ENCODE assay signal across 1 cellular context in the genomic region with DNA sequence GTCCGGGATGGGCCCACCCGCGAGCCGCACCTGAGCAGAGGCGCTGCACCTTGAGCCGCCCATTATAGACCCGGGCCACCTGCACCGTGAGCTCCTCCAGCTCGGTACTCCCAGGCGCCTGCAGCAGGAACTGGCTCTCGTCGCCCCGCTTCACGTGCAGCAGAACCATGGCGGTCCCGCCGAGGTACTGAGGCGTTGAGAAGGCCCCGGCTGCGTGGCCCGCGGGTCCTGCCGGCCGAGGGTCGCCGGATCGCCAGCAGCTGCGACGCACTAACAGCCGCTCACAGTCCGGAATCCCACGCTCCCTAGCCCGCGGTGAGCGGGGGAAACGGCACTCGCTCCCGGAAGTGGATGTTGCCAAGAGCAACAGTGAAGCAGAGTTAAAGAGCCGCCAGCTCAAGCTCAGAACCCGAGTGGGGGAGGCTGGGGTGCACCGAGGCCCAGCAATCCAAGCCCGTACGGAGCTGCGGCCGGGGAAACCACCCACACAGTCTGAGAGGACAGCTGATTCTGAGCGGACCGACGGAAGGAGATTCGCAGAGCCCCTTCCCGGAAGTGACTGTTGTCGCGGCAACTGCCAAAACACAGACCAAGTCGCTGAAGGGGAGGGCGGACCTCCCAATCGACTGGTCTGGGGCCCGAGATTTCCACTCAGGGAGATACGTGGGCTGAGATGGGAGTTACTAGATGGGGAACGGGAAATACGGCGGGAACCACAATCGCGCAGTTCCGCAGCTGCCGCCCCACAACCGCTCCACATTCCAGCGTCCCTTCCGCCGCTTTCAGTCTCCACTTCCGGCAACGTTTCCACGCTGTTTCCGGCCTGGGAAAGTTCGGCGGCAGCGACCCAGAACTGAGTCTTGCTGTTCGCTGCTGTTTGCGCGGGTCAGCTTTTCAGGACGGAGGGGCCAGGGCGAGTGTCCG.
TF ChIP-seq lines count a peak whose summit lies in the region.

A gene with protein sequence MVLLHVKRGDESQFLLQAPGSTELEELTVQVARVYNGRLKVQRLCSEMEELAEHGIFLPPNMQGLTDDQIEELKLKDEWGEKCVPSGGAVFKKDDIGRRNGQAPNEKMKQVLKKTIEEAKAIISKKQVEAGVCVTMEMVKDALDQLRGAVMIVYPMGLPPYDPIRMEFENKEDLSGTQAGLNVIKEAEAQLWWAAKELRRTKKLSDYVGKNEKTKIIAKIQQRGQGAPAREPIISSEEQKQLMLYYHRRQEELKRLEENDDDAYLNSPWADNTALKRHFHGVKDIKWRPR (minus strand): TSS at position 303 of the 924 bp plus-strand sequence. CDS start 134 bp downstream, at position 169.

TF ChIP-seq in HEK293, 187 proteins besides CTCF, POLR2A, EP300 and RAD21 (continued from another document and continues in another):
- TF ChIP-seq GLIS1 (tag by site-specific recombination; IDR thresholded peaks at IDR 0.05) (peak; percentile 58; the same call in 1 of the 2 replicates), IKZF3 (tag by site-specific recombination; IDR thresholded peaks at IDR 0.05) (0 out of 2 replicates have a peak, but pooled peaks have one; percentile 21), ZNF416 (tag by site-specific recombination; IDR thresholded peaks at IDR 0.05) (no peak), ZXDB (tag by site-specific recombination; IDR thresholded peaks at IDR 0.05) (peak; percentile 97), ZNF175 (tag by site-specific recombination; IDR thresholded peaks at IDR 0.05) (no peak), ZFP37 (tag by site-specific recombination; IDR thresholded peaks at IDR 0.05) (peak; percentile 92; the same call in 1 of the 2 replicates), ZNF248 (tag by site-specific recombination; IDR thresholded peaks at IDR 0.05) (no peak), YY2 (tag by site-specific recombination; IDR thresholded peaks at IDR 0.05) (no peak), ZFP41 (tag by site-specific recombination; IDR thresholded peaks at IDR 0.05; ENCODE audit: borderline replicate concordance) (peak; percentile 59; the same call in 1 of the 2 replicates), ZBTB48 (tag by site-specific recombination; IDR thresholded peaks at IDR 0.05) (peak; percentile 67), SP7 (tag by site-specific recombination; IDR thresholded peaks at IDR 0.05) (peak; percentile 96), ZNF624 (tag by site-specific recombination; IDR thresholded peaks at IDR 0.05) (0 out of 2 replicates have a peak, but pooled peaks have one; percentile 66), SP3 (tag by site-specific recombination; IDR thresholded peaks at IDR 0.05) (peak; percentile 71), ZNF112 (tag by site-specific recombination; IDR thresholded peaks at IDR 0.05) (no peak), ZNF521 (tag by site-specific recombination; IDR thresholded peaks at IDR 0.05) (no peak), OVOL3 (tag by site-specific recombination; IDR thresholded peaks at IDR 0.05) (peak; percentile 82; the same call in 1 of the 2 replicates), ZNF677 (tag by site-specific recombination; IDR thresholded peaks at IDR 0.05) (no peak), ZNF324 (tag by site-specific recombination; IDR thresholded peaks at IDR 0.05) (peak; percentile 99), ZNF37A (tag by site-specific recombination; IDR thresholded peaks at IDR 0.05) (no peak), ZNF202 (tag by site-specific recombination; IDR thresholded peaks at IDR 0.05; ENCODE audit: borderline replicate concordance) (no peak), ZNF311 (tag by site-specific recombination; IDR thresholded peaks at IDR 0.05; ENCODE audit: borderline replicate concordance) (no peak), ZNF785 (tag by site-specific recombination; IDR thresholded peaks at IDR 0.05) (peak; percentile 76; the same call in 1 of the 2 replicates), GLI4 (tag by site-specific recombination; IDR thresholded peaks at IDR 0.05) (0 out of 2 replicates have a peak, but pooled peaks have one; percentile 80), ZNF155 (tag by site-specific recombination; IDR thresholded peaks at IDR 0.05) (no peak), ZNF768 (tag by site-specific recombination; IDR thresholded peaks at IDR 0.05) (no peak), ZNF660 (tag by site-specific recombination; IDR thresholded peaks at IDR 0.05) (peak; percentile 98), ZNF184 (tag by site-specific recombination; IDR thresholded peaks at IDR 0.05) (peak; percentile 56; the same call in 1 of the 2 replicates), MYNN (tag by site-specific recombination; IDR thresholded peaks at IDR 0.05; ENCODE audit: borderline replicate concordance) (peak; percentile 62; the same call in 1 of the 2 replicates), ZFP3 (tag by site-specific recombination; IDR thresholded peaks at IDR 0.05; ENCODE audit: low read depth) (peak; percentile 14; the same call in 1 of the 2 replicates), ZNF121 (tag by site-specific recombination; IDR thresholded peaks at IDR 0.05) (peak; percentile 76), ZNF707 (tag by site-specific recombination; IDR thresholded peaks at IDR 0.05) (no peak), HOXC10 (CRISPR knock-in tag; IDR thresholded peaks at IDR 0.05) (no peak), ZNF664 (tag by site-specific recombination; IDR thresholded peaks at IDR 0.05) (peak; percentile 71), ZNF558 (tag by site-specific recombination; IDR thresholded peaks at IDR 0.05) (0 out of 2 replicates have a peak, but pooled peaks have one; percentile 62), ZNF561 (tag by site-specific recombination; IDR thresholded peaks at IDR 0.05; ENCODE audit: borderline replicate concordance) (peak; percentile 99), ZNF776 (tag by site-specific recombination; IDR thresholded peaks at IDR 0.05; ENCODE audit: borderline replicate concordance) (no peak), ZNF600 (tag by site-specific recombination; IDR thresholded peaks at IDR 0.05) (peak; percentile 95), ZNF341 (tag by site-specific recombination; IDR thresholded peaks at IDR 0.05; ENCODE audit: low read depth) (peak; percentile 89), ZSCAN23 (tag by site-specific recombination; IDR thresholded peaks at IDR 0.05) (peak; percentile 97)
- TF ChIP-seq, protein P1, sequence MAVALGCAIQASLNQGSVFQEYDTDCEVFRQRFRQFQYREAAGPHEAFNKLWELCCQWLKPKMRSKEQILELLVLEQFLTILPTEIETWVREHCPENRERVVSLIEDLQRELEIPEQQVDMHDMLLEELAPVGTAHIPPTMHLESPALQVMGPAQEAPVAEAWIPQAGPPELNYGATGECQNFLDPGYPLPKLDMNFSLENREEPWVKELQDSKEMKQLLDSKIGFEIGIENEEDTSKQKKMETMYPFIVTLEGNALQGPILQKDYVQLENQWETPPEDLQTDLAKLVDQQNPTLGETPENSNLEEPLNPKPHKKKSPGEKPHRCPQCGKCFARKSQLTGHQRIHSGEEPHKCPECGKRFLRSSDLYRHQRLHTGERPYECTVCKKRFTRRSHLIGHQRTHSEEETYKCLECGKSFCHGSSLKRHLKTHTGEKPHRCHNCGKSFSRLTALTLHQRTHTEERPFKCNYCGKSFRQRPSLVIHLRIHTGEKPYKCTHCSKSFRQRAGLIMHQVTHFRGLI (tag by site-specific recombination; IDR thresholded peaks at IDR 0.05): peak; percentile 52; the same call in 1 of the 2 replicates
- TF ChIP-seq, protein P2, sequence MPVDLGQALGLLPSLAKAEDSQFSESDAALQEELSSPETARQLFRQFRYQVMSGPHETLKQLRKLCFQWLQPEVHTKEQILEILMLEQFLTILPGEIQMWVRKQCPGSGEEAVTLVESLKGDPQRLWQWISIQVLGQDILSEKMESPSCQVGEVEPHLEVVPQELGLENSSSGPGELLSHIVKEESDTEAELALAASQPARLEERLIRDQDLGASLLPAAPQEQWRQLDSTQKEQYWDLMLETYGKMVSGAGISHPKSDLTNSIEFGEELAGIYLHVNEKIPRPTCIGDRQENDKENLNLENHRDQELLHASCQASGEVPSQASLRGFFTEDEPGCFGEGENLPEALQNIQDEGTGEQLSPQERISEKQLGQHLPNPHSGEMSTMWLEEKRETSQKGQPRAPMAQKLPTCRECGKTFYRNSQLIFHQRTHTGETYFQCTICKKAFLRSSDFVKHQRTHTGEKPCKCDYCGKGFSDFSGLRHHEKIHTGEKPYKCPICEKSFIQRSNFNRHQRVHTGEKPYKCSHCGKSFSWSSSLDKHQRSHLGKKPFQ (tag by site-specific recombination; IDR thresholded peaks at IDR 0.05): no peak
- TF ChIP-seq, protein P3, sequence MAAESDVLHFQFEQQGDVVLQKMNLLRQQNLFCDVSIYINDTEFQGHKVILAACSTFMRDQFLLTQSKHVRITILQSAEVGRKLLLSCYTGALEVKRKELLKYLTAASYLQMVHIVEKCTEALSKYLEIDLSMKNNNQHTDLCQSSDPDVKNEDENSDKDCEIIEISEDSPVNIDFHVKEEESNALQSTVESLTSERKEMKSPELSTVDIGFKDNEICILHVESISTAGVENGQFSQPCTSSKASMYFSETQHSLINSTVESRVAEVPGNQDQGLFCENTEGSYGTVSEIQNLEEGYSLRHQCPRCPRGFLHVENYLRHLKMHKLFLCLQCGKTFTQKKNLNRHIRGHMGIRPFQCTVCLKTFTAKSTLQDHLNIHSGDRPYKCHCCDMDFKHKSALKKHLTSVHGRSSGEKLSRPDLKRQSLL (tag by site-specific recombination; IDR thresholded peaks at IDR 0.05): peak; percentile 72; the same call in 1 of the 2 replicates
- TF ChIP-seq, protein P4, sequence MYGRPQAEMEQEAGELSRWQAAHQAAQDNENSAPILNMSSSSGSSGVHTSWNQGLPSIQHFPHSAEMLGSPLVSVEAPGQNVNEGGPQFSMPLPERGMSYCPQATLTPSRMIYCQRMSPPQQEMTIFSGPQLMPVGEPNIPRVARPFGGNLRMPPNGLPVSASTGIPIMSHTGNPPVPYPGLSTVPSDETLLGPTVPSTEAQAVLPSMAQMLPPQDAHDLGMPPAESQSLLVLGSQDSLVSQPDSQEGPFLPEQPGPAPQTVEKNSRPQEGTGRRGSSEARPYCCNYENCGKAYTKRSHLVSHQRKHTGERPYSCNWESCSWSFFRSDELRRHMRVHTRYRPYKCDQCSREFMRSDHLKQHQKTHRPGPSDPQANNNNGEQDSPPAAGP (tag by site-specific recombination; IDR thresholded peaks at IDR 0.05): peak; percentile 90
- TF ChIP-seq, protein P5, sequence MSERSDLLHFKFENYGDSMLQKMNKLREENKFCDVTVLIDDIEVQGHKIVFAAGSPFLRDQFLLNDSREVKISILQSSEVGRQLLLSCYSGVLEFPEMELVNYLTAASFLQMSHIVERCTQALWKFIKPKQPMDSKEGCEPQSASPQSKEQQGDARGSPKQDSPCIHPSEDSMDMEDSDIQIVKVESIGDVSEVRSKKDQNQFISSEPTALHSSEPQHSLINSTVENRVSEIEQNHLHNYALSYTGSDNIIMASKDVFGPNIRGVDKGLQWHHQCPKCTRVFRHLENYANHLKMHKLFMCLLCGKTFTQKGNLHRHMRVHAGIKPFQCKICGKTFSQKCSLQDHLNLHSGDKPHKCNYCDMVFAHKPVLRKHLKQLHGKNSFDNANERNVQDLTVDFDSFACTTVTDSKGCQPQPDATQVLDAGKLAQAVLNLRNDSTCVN (tag by site-specific recombination; optimal IDR thresholded peaks at IDR 0.05): peak; percentile 63
- TF ChIP-seq, protein P6, sequence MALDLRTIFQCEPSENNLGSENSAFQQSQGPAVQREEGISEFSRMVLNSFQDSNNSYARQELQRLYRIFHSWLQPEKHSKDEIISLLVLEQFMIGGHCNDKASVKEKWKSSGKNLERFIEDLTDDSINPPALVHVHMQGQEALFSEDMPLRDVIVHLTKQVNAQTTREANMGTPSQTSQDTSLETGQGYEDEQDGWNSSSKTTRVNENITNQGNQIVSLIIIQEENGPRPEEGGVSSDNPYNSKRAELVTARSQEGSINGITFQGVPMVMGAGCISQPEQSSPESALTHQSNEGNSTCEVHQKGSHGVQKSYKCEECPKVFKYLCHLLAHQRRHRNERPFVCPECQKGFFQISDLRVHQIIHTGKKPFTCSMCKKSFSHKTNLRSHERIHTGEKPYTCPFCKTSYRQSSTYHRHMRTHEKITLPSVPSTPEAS (tag by site-specific recombination; IDR thresholded peaks at IDR 0.05): peak; percentile 80
- TF ChIP-seq, protein P7, sequence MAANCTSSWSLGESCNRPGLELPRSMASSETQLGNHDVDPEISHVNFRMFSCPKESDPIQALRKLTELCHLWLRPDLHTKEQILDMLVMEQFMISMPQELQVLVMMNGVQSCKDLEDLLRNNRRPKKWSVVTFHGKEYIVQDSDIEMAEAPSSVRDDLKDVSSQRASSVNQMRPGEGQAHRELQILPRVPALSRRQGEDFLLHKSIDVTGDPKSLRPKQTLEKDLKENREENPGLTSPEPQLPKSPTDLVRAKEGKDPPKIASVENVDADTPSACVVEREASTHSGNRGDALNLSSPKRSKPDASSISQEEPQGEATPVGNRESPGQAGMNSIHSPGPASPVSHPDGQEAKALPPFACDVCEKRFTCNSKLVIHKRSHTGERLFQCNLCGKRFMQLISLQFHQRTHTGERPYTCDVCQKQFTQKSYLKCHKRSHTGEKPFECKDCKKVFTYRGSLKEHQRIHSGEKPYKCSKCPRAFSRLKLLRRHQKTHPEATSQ (tag by site-specific recombination; IDR thresholded peaks at IDR 0.05): peak; percentile 99
- TF ChIP-seq, protein P8, sequence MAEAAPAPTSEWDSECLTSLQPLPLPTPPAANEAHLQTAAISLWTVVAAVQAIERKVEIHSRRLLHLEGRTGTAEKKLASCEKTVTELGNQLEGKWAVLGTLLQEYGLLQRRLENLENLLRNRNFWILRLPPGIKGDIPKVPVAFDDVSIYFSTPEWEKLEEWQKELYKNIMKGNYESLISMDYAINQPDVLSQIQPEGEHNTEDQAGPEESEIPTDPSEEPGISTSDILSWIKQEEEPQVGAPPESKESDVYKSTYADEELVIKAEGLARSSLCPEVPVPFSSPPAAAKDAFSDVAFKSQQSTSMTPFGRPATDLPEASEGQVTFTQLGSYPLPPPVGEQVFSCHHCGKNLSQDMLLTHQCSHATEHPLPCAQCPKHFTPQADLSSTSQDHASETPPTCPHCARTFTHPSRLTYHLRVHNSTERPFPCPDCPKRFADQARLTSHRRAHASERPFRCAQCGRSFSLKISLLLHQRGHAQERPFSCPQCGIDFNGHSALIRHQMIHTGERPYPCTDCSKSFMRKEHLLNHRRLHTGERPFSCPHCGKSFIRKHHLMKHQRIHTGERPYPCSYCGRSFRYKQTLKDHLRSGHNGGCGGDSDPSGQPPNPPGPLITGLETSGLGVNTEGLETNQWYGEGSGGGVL (tag by site-specific recombination; IDR thresholded peaks at IDR 0.05): peak; percentile 61
- TF ChIP-seq, protein P9, sequence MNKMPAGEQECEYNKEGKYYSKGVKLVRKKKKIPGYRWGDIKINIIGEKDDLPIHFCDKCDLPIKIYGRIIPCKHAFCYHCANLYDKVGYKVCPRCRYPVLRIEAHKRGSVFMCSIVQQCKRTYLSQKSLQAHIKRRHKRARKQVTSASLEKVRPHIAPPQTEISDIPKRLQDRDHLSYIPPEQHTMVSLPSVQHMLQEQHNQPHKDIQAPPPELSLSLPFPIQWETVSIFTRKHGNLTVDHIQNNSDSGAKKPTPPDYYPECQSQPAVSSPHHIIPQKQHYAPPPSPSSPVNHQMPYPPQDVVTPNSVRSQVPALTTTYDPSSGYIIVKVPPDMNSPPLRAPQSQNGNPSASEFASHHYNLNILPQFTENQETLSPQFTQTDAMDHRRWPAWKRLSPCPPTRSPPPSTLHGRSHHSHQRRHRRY (tag by site-specific recombination; IDR thresholded peaks at IDR 0.05): no peak
